ENCODE assay signal across 32 cellular contexts in the genomic region with DNA sequence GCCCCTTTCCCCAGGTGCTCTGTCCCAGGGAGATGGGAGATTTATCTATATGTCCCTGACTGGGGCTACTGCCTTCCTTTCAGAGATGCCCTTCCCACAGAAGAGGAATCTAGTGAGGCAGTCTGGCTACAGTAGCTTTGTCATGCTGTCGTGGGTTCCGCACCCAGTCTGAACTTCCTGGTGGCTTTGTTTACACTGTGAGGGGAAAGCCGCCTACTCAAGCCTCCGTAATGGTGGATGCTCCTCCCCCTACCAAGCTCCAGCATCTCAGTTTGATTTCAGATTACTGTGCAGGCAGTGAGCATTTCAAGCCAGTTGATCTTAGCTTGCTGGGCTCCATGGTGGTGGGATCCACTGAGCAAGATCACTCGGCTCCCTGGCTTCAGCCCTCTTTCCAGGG. TPM values are rescaled to one million over a fixed set of nuclear protein-coding genes. Genes with fewer than 3 reads are reported as not detected.
"Had no signal": no experiment of that assay in that cellular context is flagged by ENCODE, and none has a peak within 500 bp of the region (broad histone marks: within the 10 kb centered on the region; RNA-seq: fewer than 3 reads in every experiment).

No MANE protein-coding gene starts in this region.

- H3K27ac Mint-ChIP-seq: activated CD4-positive, alpha-beta memory T cell treated with anti-CD3 and anti-CD28 coated beads for 36 hours; activated CD4-positive, alpha-beta T cell treated with anti-CD3 and anti-CD28 coated beads, Interleukin-2, amount 10 ng/mL, durations not matched to agents 7 days and 5 days; activated naive CD4-positive, alpha-beta T cell treated with anti-CD3 and anti-CD28 coated beads for 36 hours; activated naive CD8-positive, alpha-beta T cell; activated T-helper 17 cell treated with anti-CD3 and anti-CD28 coated beads, Interleukin-2, amount 50 U/mL, for 72 hours; T-cell had no signal

- H3K4me1 Mint-ChIP-seq: activated CD4-positive, alpha-beta T cell treated with anti-CD3 and anti-CD28 coated beads, Interleukin-2, amount 10 ng/mL, durations not matched to agents 7 days and 5 days; activated T-helper 17 cell treated with anti-CD3 and anti-CD28 coated beads, Interleukin-2, amount 50 U/mL, for 72 hours; T-cell had no signal

- DNase-seq: activated CD4-positive, alpha-beta memory T cell treated with anti-CD3 and anti-CD28 coated beads for 36 hours; activated CD4-positive, alpha-beta T cell treated with anti-CD3 and anti-CD28 coated beads, Interleukin-2, amount 10 ng/mL, durations not matched to agents 7 days and 5 days; activated CD4-positive, CD25-positive, alpha-beta regulatory T cell; activated gamma-delta T cell; activated naive CD4-positive, alpha-beta T cell treated with anti-CD3 and anti-CD28 coated beads for 36 hours; activated T-cell treated with anti-CD3 and anti-CD28 coated beads for 4 hours; activated T-cell treated with anti-CD3 and anti-CD28 coated beads, Interleukin-2, amount 50 U/mL, for 48 hours; amygdala; KG1; NCI-H1048; NCI-H146; NCI-H187 treated with DMSO at 0.1 percent for 48 hours; NCI-H2081 treated with DMSO at 0.1 percent for 48 hours; NCI-H2171 treated with DMSO at 0.1 percent for 48 hours; NCI-H345; NCI-H510A; NCI-H526 treated with DMSO at 0.1 percent for 48 hours; NK-92 treated with Interleukin-12 subunit alpha and Interleukin-12 subunit beta, amount 100 ng/mL, for 24 hours; OCI-M1; RPMI8226; T-cell; T-helper 2 cell; T1000 had no signal

- H3K4me3 ChIP-seq: SK-N-MC had no signal

- H3K27ac ChIP-seq: SK-N-MC, VCaP had no signal

- H3K4me3 Mint-ChIP-seq: activated CD4-positive, alpha-beta memory T cell treated with anti-CD3 and anti-CD28 coated beads for 36 hours; activated CD4-positive, alpha-beta T cell treated with anti-CD3 and anti-CD28 coated beads, Interleukin-2, amount 10 ng/mL, durations not matched to agents 7 days and 5 days; activated naive CD4-positive, alpha-beta T cell treated with anti-CD3 and anti-CD28 coated beads for 36 hours; activated naive CD8-positive, alpha-beta T cell; activated T-helper 17 cell treated with anti-CD3 and anti-CD28 coated beads, Interleukin-2, amount 50 U/mL, for 72 hours; brain; T-cell had no signal

- ATAC-seq: activated T-helper 17 cell treated with anti-CD3 and anti-CD28 coated beads, Interleukin-2, amount 50 U/mL, for 72 hours; Panc1; Right ventricle myocardium inferior; T-cell had no signal

- H3K36me3 Mint-ChIP-seq: activated CD4-positive, alpha-beta memory T cell treated with anti-CD3 and anti-CD28 coated beads for 36 hours; activated naive CD8-positive, alpha-beta T cell; brain; T-cell had no signal

- H3K9me3 Mint-ChIP-seq: activated CD4-positive, alpha-beta memory T cell treated with anti-CD3 and anti-CD28 coated beads for 36 hours; activated CD4-positive, alpha-beta T cell treated with anti-CD3 and anti-CD28 coated beads, Interleukin-2, amount 10 ng/mL, durations not matched to agents 7 days and 5 days; activated naive CD4-positive, alpha-beta T cell treated with anti-CD3 and anti-CD28 coated beads for 36 hours had no signal

RNA-seq across cellular contexts. Expression of a gene that starts 35.4 kb away (rescaled TPM):
- total RNA-seq: activated CD4-positive, alpha-beta memory T cell treated with anti-CD3 and anti-CD28 coated beads for 36 hours; activated CD4-positive, alpha-beta T cell treated with anti-CD3 and anti-CD28 coated beads, Interleukin-2, amount 10 ng/mL, durations not matched to agents 7 days and 5 days; activated CD8-positive, alpha-beta memory T cell treated with anti-CD3 and anti-CD28 coated beads for 36 hours; activated naive CD4-positive, alpha-beta T cell treated with anti-CD3 and anti-CD28 coated beads for 36 hours; activated T-helper 17 cell treated with anti-CD3 and anti-CD28 coated beads, Interleukin-2, amount 50 U/mL, for 72 hours; cardiac septum; Right ventricle myocardium inferior; T-cell had no signal
